1 cellular context compared by ENCODE assay signal in the genomic region with DNA sequence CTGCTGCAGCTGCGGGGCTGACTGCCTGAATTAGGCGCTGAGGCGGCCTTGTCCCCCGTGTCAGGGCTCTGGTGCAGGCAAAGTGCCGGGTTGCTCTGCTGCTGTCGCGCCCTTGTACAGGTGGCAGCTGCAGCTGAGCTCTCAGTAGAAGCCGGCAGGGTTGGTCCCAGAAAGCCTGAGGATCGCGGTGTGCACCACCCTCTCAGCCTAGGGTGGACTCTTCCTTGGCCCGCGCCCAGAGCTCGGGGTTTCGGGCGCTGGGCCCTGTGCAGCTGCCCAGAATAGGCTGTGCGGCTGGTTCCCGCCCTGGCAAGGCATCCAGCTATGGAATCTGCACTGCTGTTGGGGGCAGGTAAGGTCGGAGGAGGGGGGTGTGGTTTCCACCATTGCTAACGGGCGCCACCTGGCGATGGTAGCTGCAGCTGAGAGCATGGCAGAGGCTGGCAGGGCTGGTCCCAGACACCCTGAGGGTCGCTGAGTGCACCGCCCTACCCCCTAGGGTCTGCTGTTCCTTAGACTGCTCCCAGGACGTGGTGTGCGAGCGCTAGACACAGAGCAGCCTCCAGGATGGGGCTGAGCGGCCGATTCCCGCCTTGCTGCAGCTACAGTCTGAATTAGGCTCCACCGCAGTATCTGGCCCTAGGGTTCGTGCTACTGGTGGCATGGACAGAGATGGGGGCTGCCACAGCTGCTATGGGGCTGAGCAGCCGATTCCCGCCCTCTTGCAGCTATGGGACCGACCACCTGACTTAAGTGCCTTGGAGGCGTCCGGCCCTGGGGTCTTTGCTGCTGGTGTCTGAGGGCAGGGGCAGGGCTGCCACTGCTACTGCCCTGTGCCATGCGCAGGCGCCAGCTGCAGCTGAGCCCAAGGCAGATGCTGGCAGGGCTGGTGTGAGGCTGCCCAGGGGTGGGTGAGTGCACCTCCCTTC.
TF ChIP-seq lines count a peak whose summit lies in the region.

No MANE protein-coding gene starts in this region.

TF ChIP-seq in K562, 482 proteins besides CTCF, POLR2A, EP300 and RAD21 (continued from another document):
- TF ChIP-seq, protein P1, sequence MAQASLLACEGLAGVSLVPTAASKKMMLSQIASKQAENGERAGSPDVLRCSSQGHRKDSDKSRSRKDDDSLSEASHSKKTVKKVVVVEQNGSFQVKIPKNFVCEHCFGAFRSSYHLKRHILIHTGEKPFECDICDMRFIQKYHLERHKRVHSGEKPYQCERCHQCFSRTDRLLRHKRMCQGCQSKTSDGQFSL (CRISPR knock-in tag; IDR thresholded peaks at IDR 0.05), result peak; percentile 91
- TF ChIP-seq, protein P1 (tag; IDR thresholded peaks at IDR 0.05), result peak in 1 of 2 experiments; percentile 51; a peak in 1 of 4 replicates
- TF ChIP-seq CTBP1 (IDR thresholded peaks at IDR 0.05; ENCODE audit: borderline replicate concordance) (0 out of 2 replicates have a peak, but pooled peaks have one; percentile 31), CC2D1A (IDR thresholded peaks at IDR 0.05) (peak; percentile 59; the same call in 1 of the 2 replicates), SP1 (CRISPR knock-in tag; IDR thresholded peaks at IDR 0.05) (0 out of 2 replicates have a peak, but pooled peaks have one; percentile 21), NFIC (IDR thresholded peaks at IDR 0.05) (peak; percentile 47; the same call in 1 of the 2 replicates), MTA3 (IDR thresholded peaks at IDR 0.05; ENCODE audit: borderline replicate concordance) (0 out of 2 replicates have a peak, but pooled peaks have one; percentile 14), YY1 (IDR thresholded peaks at IDR 0.05; ENCODE audit: borderline replicate concordance in 1 of 3, control insufficient read depth in 1 of 3, extremely low read depth in 1 of 3, insufficient read depth in 3 of 3, insufficient read length in 1 of 3, insufficient replicate concordance in 2 of 3, low read depth in 1 of 3, low read length in 2 of 3) (peak in 1 of 3 experiments; percentile 7)
- TF ChIP-seq, protein P2, sequence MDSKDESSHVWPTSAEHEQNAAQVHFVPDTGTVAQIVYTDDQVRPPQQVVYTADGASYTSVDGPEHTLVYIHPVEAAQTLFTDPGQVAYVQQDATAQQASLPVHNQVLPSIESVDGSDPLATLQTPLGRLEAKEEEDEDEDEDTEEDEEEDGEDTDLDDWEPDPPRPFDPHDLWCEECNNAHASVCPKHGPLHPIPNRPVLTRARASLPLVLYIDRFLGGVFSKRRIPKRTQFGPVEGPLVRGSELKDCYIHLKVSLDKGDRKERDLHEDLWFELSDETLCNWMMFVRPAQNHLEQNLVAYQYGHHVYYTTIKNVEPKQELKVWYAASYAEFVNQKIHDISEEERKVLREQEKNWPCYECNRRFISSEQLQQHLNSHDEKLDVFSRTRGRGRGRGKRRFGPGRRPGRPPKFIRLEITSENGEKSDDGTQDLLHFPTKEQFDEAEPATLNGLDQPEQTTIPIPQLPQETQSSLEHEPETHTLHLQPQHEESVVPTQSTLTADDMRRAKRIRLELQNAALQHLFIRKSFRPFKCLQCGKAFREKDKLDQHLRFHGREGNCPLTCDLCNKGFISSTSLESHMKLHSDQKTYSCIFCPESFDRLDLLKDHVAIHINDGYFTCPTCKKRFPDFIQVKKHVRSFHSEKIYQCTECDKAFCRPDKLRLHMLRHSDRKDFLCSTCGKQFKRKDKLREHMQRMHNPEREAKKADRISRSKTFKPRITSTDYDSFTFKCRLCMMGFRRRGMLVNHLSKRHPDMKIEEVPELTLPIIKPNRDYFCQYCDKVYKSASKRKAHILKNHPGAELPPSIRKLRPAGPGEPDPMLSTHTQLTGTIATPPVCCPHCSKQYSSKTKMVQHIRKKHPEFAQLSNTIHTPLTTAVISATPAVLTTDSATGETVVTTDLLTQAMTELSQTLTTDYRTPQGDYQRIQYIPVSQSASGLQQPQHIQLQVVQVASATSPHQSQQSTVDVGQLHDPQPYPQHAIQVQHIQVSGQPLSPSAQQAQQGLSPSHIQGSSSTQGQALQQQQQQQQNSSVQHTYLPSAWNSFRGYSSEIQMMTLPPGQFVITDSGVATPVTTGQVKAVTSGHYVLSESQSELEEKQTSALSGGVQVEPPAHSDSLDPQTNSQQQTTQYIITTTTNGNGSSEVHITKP (IDR thresholded peaks at IDR 0.05; ENCODE audit: partially characterized antibody), result peak; percentile 43
- TF ChIP-seq, protein P3, sequence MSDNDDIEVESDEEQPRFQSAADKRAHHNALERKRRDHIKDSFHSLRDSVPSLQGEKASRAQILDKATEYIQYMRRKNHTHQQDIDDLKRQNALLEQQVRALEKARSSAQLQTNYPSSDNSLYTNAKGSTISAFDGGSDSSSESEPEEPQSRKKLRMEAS (CRISPR knock-in tag; IDR thresholded peaks at IDR 0.05), result peak; percentile 24; the same call in 1 of the 2 replicates
- TF ChIP-seq, protein P4, sequence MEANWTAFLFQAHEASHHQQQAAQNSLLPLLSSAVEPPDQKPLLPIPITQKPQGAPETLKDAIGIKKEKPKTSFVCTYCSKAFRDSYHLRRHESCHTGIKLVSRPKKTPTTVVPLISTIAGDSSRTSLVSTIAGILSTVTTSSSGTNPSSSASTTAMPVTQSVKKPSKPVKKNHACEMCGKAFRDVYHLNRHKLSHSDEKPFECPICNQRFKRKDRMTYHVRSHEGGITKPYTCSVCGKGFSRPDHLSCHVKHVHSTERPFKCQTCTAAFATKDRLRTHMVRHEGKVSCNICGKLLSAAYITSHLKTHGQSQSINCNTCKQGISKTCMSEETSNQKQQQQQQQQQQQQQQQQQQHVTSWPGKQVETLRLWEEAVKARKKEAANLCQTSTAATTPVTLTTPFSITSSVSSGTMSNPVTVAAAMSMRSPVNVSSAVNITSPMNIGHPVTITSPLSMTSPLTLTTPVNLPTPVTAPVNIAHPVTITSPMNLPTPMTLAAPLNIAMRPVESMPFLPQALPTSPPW (CRISPR knock-in tag; IDR thresholded peaks at IDR 0.05), result peak; percentile 68
- TF ChIP-seq, protein P5, sequence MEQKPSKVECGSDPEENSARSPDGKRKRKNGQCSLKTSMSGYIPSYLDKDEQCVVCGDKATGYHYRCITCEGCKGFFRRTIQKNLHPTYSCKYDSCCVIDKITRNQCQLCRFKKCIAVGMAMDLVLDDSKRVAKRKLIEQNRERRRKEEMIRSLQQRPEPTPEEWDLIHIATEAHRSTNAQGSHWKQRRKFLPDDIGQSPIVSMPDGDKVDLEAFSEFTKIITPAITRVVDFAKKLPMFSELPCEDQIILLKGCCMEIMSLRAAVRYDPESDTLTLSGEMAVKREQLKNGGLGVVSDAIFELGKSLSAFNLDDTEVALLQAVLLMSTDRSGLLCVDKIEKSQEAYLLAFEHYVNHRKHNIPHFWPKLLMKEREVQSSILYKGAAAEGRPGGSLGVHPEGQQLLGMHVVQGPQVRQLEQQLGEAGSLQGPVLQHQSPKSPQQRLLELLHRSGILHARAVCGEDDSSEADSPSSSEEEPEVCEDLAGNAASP (IDR thresholded peaks at IDR 0.05), result peak; percentile 62; the same call in 1 of the 2 replicates
- TF ChIP-seq, protein P6, sequence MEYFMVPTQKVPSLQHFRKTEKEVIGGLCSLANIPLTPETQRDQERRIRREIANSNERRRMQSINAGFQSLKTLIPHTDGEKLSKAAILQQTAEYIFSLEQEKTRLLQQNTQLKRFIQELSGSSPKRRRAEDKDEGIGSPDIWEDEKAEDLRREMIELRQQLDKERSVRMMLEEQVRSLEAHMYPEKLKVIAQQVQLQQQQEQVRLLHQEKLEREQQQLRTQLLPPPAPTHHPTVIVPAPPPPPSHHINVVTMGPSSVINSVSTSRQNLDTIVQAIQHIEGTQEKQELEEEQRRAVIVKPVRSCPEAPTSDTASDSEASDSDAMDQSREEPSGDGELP (CRISPR knock-in tag; IDR thresholded peaks at IDR 0.05; ENCODE audit: borderline replicate concordance), result peak; percentile 75
